ENCODE assay signal across 17 cellular contexts in genomic region chr1:214361636-214362035, GRCh38.
A peak's percentile ranks its signal among the peaks of the same experiment; 100 is the strongest.
DNase-seq lines count a peak whose midpoint lies in the region; ATAC-seq and TF ChIP-seq lines count a peak whose summit lies in the region.
"Had no signal": no experiment of that assay in that cellular context is flagged by ENCODE, and none has a peak within 500 bp of the region (broad histone marks: within the 10 kb centered on the region; RNA-seq: fewer than 3 reads in every experiment).

No MANE protein-coding gene starts in this region.

- H3K27ac ChIP-seq in brain microvascular endothelial cell: peak overlapping the region; percentile 50
- H3K27ac ChIP-seq in osteoblast (ENCODE audit: low read depth, low read length): peak overlapping the region; percentile 75

- H3K9me3 ChIP-seq in osteoblast (ENCODE audit: low read depth, low read length): no peaks in the 10 kb centered on the region

- peaks cover 9% of the 10 kb centered on the region for H4K20me1 ChIP-seq in osteoblast (ENCODE audit: insufficient read depth, low read length)

- no peak overlapping the region for H3K4me2 ChIP-seq in osteoblast (ENCODE audit: insufficient read depth, low read length)

- H3K36me3 ChIP-seq in brain microvascular endothelial cell (replicated peaks) (peaks cover 51% of the 10 kb centered on the region), osteoblast (ENCODE audit: insufficient read depth, low read length) (peaks cover 82% of the 10 kb centered on the region)

- H3K79me2 ChIP-seq in osteoblast (ENCODE audit: insufficient read depth, low read length): peaks cover 37% of the 10 kb centered on the region

- H3K27me3 ChIP-seq in brain microvascular endothelial cell (replicated peaks): no peaks in the 10 kb centered on the region
- no peaks in the 10 kb centered on the region for H3K27me3 ChIP-seq in osteoblast (ENCODE audit: insufficient read depth, low read length)

- no peak overlapping the region for H2AFZ ChIP-seq in osteoblast (ENCODE audit: low read length)
- H2AFZ ChIP-seq: GM23248 had no signal

- H3K36me3 Mint-ChIP-seq in type B pancreatic cell: peaks cover 40% of the 10 kb centered on the region
- H3K36me3 Mint-ChIP-seq: CD4-positive, alpha-beta memory T cell had no signal

- ATAC-seq in left ventricle myocardium superior: peak; percentile 9
- no peak for ATAC-seq in GM19452 (IDR thresholded peaks at IDR 0.05; ENCODE audit: unreplicated experiment)
- no peak for ATAC-seq in GM19463 (IDR thresholded peaks at IDR 0.05; ENCODE audit: unreplicated experiment)
- ATAC-seq: Panc1 had no signal

- no peaks in the 10 kb centered on the region for H3K4me1 Mint-ChIP-seq in type B pancreatic cell (ENCODE audit: unreplicated experiment)
- H3K4me1 Mint-ChIP-seq: CD4-positive, alpha-beta memory T cell had no signal

- H3K4me3 ChIP-seq in brain microvascular endothelial cell (ENCODE audit: low read depth, low read length): no peak overlapping the region
- H3K4me3 ChIP-seq in osteoblast (ENCODE audit: insufficient read depth, low read length): no peak overlapping the region
- H3K4me3 ChIP-seq: GM23248 had no signal

- H3K9me3 Mint-ChIP-seq in type B pancreatic cell: no peaks in the 10 kb centered on the region

- TF ChIP-seq CTCF in brain microvascular endothelial cell (IDR thresholded peaks at IDR 0.05; ENCODE audit: low read depth, low read length, missing control alignments) (no peak), osteoblast (IDR thresholded peaks at IDR 0.05; ENCODE audit: extremely low read depth, low read depth, low read length) (no peak), type B pancreatic cell (conservative IDR thresholded peaks at IDR 0.05) (no peak)

- H3K27ac Mint-ChIP-seq in type B pancreatic cell: no peak overlapping the region
- H3K27ac Mint-ChIP-seq: CD4-positive, alpha-beta memory T cell had no signal

- DNase-seq in left ventricle myocardium superior (no peak), cardiac septum (ENCODE audit: low spot score) (no peak), brain microvascular endothelial cell (no peak), osteoblast (ENCODE audit: insufficient read length, low spot score, missing footprints) (no peak), type B pancreatic cell (ENCODE audit: extremely low spot score, unreplicated experiment) (no peak)
- DNase-seq: ACHN; CD4-positive, alpha-beta memory T cell; DMS79; NCI-H1092 treated with DMSO at 0.1 percent for 48 hours; NCI-H1694; NCI-H345; NCI-H69; SHP77 treated with DMSO at 0.1 percent for 48 hours had no signal

- no peak overlapping the region for H3K4me3 Mint-ChIP-seq in type B pancreatic cell

- H3K4me1 ChIP-seq in osteoblast (ENCODE audit: insufficient read depth, low read length): peaks cover 31% of the 10 kb centered on the region

- H3K27me3 Mint-ChIP-seq in type B pancreatic cell: no peaks in the 10 kb centered on the region

- in situ Hi-C loops in brain microvascular endothelial cell (cut with HindIII; ENCODE audit: low pct_ligation_motif_present, low sequenced_read_pairs): loop anchor here (10.0 kb wide), 1 partner anchor 223 kb away; no protein-coding TSS in a partner anchor

- intact Hi-C loops in left ventricle myocardium superior (cut with micrococcal nuclease): no loop called here
- intact Hi-C loops in cardiac septum (cut with DNase I): no loop called here
